ENCODE assay signal across 16 cellular contexts in genomic region chr2:1864981-1865421, GRCh38.
A peak's percentile ranks its signal among the peaks of the same experiment; 100 is the strongest.
DNase-seq lines count a peak whose midpoint lies in the region; ATAC-seq, FAIRE-seq and TF ChIP-seq lines count a peak whose summit lies in the region.
"Had no signal": no experiment of that assay in that cellular context is flagged by ENCODE, and none has a peak within 500 bp of the region (broad histone marks: within the 10 kb centered on the region; RNA-seq: fewer than 3 reads in every experiment).

No MANE protein-coding gene starts in this region.

- no peak overlapping the region for H3K4me3 Mint-ChIP-seq in glutamatergic neuron (ENCODE audit: unreplicated experiment)

- H3K36me3 Mint-ChIP-seq in glutamatergic neuron (ENCODE audit: unreplicated experiment) = peaks cover 12% of the 10 kb centered on the region

- TF ChIP-seq CTCF in glutamatergic neuron (IDR thresholded peaks at IDR 0.05; ENCODE audit: partially characterized antibody, unreplicated experiment) = no peak

- no peak for FAIRE-seq in H54 (lab: Jason Lieb, UNC)

- no peak overlapping the region for H3K27ac Mint-ChIP-seq in glutamatergic neuron (ENCODE audit: unreplicated experiment)

- no peak for TF ChIP-seq POLR2A in H54 (IDR thresholded peaks at IDR 0.05; ENCODE audit: low read depth, low read length)

- H3K27me3 Mint-ChIP-seq in glutamatergic neuron (ENCODE audit: unreplicated experiment) = peaks cover 6% of the 10 kb centered on the region

- ATAC-seq in GM19438 (IDR thresholded peaks at IDR 0.05; ENCODE audit: low read depth, unreplicated experiment) (peak; percentile 59), HG03565 (IDR thresholded peaks at IDR 0.05; ENCODE audit: unreplicated experiment) (peak; percentile 32)

- DNase-seq in AG20443 (ENCODE audit: low spot score) = peak; percentile 31
- peak; percentile 32 for DNase-seq in glutamatergic neuron
- DNase-seq in NCI-H1694 treated with DMSO at 0.1 percent for 48 hours (lab: John Stamatoyannopoulos, UW) = no peak
- DNase-seq in H54 (ENCODE audit: insufficient read length, low spot score) = no peak
- DNase-seq in Kasumi-1 (lab: John Stamatoyannopoulos, UW) = no peak
- DNase-seq in NCI-H1694 (lab: John Stamatoyannopoulos, UW) = no peak
- DNase-seq: activated CD4-positive, CD25-positive, alpha-beta regulatory T cell treated with anti-CD3 and anti-CD28 coated beads, Interleukin-2, amount 50 U/mL, for 72 hours; activated effector memory CD4-positive, alpha-beta T cell treated with Interleukin-2 at 50 U/mL for 16 hours; amygdala; GOT3; NCI-H524; Right ventricle myocardium superior; stomach; uterus had no signal

- H3K4me1 Mint-ChIP-seq in glutamatergic neuron (ENCODE audit: low read depth, unreplicated experiment) = peaks cover 28% of the 10 kb centered on the region

- H3K9me3 Mint-ChIP-seq in glutamatergic neuron (ENCODE audit: unreplicated experiment) = peaks cover 1% of the 10 kb centered on the region

Comparison
In these comparisons a context has a peak if more than half of its experiments do, and no peak if none do; other contexts are left out.
1. DNase-seq: peak in AG20443 (single experiment) and glutamatergic neuron (single experiment); none in NCI-H1694 treated with DMSO at 0.1 percent for 48 hours (single experiment), H54 (single experiment), Kasumi-1 (0 of 2) and NCI-H1694 (single experiment).